Comparison of ENCODE assay signal across 24 cellular contexts in genomic region chr11:46149342-46149741, GRCh38.
"Had no signal": no experiment of that assay in that cellular context is flagged by ENCODE, and none has a peak within 500 bp of the region (broad histone marks: within the 10 kb centered on the region; RNA-seq: fewer than 3 reads in every experiment).

No MANE protein-coding gene starts in this region.

- H3K27me3 Mint-ChIP-seq: activated CD4-positive, alpha-beta T cell treated with anti-CD3 and anti-CD28 coated beads for 36 hours; activated T-helper 17 cell treated with anti-CD3 and anti-CD28 coated beads, Interleukin-2, amount 50 U/mL, for 72 hours had no signal

- H3K4me1 Mint-ChIP-seq: activated CD4-positive, alpha-beta T cell treated with anti-CD3 and anti-CD28 coated beads for 36 hours; activated T-helper 17 cell treated with anti-CD3 and anti-CD28 coated beads, Interleukin-2, amount 50 U/mL, for 72 hours; brain; mesothelial cell of epicardium; naive thymus-derived CD8-positive, alpha-beta T cell had no signal

- H3K9me3 ChIP-seq: gastrocnemius medialis had no signal

- H3K27ac Mint-ChIP-seq: activated CD4-positive, alpha-beta T cell treated with anti-CD3 and anti-CD28 coated beads for 36 hours; activated naive CD4-positive, alpha-beta T cell treated with anti-CD3 and anti-CD28 coated beads, Interleukin-2, amount 50 U/mL, for 72 hours; activated T-cell treated with anti-CD3 and anti-CD28 coated beads, Interleukin-2, amount 50 U/mL, for 24 hours; activated T-helper 17 cell treated with anti-CD3 and anti-CD28 coated beads, Interleukin-2, amount 50 U/mL, for 72 hours; brain; mesothelial cell of epicardium; naive thymus-derived CD8-positive, alpha-beta T cell; progenitor cell of endocrine pancreas had no signal

- H3K9me3 Mint-ChIP-seq: activated naive CD4-positive, alpha-beta T cell treated with anti-CD3 and anti-CD28 coated beads, Interleukin-2, amount 50 U/mL, for 72 hours; activated T-cell treated with anti-CD3 and anti-CD28 coated beads, Interleukin-2, amount 50 U/mL, for 24 hours; activated T-helper 17 cell treated with anti-CD3 and anti-CD28 coated beads, Interleukin-2, amount 50 U/mL, for 72 hours had no signal

- DNase-seq: activated CD4-positive, alpha-beta T cell treated with anti-CD3 and anti-CD28 coated beads, Interleukin-2, amount 50 U/mL, for 4 hours; activated CD8-positive, alpha-beta memory T cell treated with anti-CD3 and anti-CD28 coated beads for 24 hours; activated CD8-positive, alpha-beta memory T cell treated with anti-CD3 and anti-CD28 coated beads, Interleukin-2, amount 50 U/mL, for 4 hours; activated T-cell treated with anti-CD3 and anti-CD28 coated beads, Interleukin-2, amount 50 U/mL, for 24 hours; aorta; central memory CD4-positive, alpha-beta T cell; effector memory CD4-positive, alpha-beta T cell; gastrocnemius medialis; head of caudate nucleus; hypothalamus; left ventricle myocardium inferior; naive thymus-derived CD8-positive, alpha-beta T cell; retina; stimulated activated CD4-positive, alpha-beta T cell treated with anti-CD3 and anti-CD28 coated beads, Interleukin-4, amount 100 ng/mL, for 1 hour; stimulated activated naive CD8-positive, alpha-beta T cell treated with anti-CD3 and anti-CD28 coated beads, Interleukin-15, Interleukin-2, amounts not matched to agents 100 U/mL and 50 U/mL, for 24 hours; T-helper 9 cell had no signal

- H3K4me1 ChIP-seq: gastrocnemius medialis, left ventricle myocardium inferior had no signal

- H3K36me3 ChIP-seq: gastrocnemius medialis, left ventricle myocardium inferior had no signal

- H3K4me3 ChIP-seq: gastrocnemius medialis, left ventricle myocardium inferior had no signal

- H3K27ac ChIP-seq: gastrocnemius medialis, left ventricle myocardium inferior had no signal

- FAIRE-seq: endothelial cell of umbilical vein had no signal

- H3K36me3 Mint-ChIP-seq: activated naive CD4-positive, alpha-beta T cell treated with anti-CD3 and anti-CD28 coated beads, Interleukin-2, amount 50 U/mL, for 72 hours; brain; mesothelial cell of epicardium had no signal

- ATAC-seq: esophagus mucosa; gastrocnemius medialis; naive thymus-derived CD8-positive, alpha-beta T cell; stimulated activated naive CD8-positive, alpha-beta T cell treated with anti-CD3 and anti-CD28 coated beads, Interleukin-15, Interleukin-2, amounts not matched to agents 100 U/mL and 50 U/mL, for 24 hours had no signal

- H3K4me3 Mint-ChIP-seq: activated CD4-positive, alpha-beta T cell treated with anti-CD3 and anti-CD28 coated beads for 36 hours; activated T-cell treated with anti-CD3 and anti-CD28 coated beads, Interleukin-2, amount 50 U/mL, for 24 hours; activated T-helper 17 cell treated with anti-CD3 and anti-CD28 coated beads, Interleukin-2, amount 50 U/mL, for 72 hours; brain; mesothelial cell of epicardium had no signal

- H3K27me3 ChIP-seq: gastrocnemius medialis had no signal
